In the genomic region with DNA sequence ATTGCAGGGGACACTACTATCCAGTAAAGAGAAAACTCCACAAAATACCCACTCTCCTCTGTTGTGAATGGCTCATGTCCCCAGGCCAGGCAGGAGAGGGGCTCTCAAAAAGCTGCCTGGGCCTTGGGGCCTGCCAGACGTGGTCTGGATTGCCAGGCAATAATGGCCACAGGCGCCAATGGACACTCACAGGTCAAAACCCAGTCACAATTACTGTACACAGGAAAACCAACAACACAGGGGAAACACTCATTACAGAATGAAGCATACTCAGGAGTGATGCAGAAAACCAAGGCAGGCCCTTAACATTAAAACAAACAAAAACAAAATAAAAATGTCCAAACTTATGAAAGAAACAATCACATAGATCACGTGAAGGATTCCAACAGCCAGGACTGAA, we compare ENCODE assay signal across 15 cellular contexts. TPM values are rescaled to one million over a fixed set of nuclear protein-coding genes. Genes with fewer than 3 reads are reported as not detected.
DNase-seq lines count a peak whose midpoint lies in the region; ATAC-seq and TF ChIP-seq lines count a peak whose summit lies in the region.
"Had no signal": no experiment of that assay in that cellular context is flagged by ENCODE, and none has a peak within 500 bp of the region (broad histone marks: within the 10 kb centered on the region; RNA-seq: fewer than 3 reads in every experiment).

No MANE protein-coding gene starts in this region.

- no peak overlapping the region for H3K4me3 ChIP-seq in breast epithelium
- H3K4me3 ChIP-seq: GM23248 had no signal

- POLR2A ChIA-PET in MCF 10A (lab: Yijun Ruan, JAX): no interaction called here

- no peaks in the 10 kb centered on the region for H3K27me3 Mint-ChIP-seq in MCF 10A (ENCODE audit: insufficient read depth, unreplicated experiment)
- H3K27me3 Mint-ChIP-seq: B cell; CD4-positive, alpha-beta memory T cell had no signal

- TF ChIP-seq CTCF in MCF 10A (IDR thresholded peaks at IDR 0.05; ENCODE audit: unreplicated experiment) (no peak), breast epithelium (IDR thresholded peaks at IDR 0.05) (no peak)

- TF ChIP-seq POLR2A in breast epithelium (IDR thresholded peaks at IDR 0.05): no peak

- H3K9me3 ChIP-seq in breast epithelium: no peaks in the 10 kb centered on the region

- peaks cover 5% of the 10 kb centered on the region for H3K4me1 Mint-ChIP-seq in MCF 10A (ENCODE audit: insufficient read depth, unreplicated experiment)
- no peaks in the 10 kb centered on the region for H3K4me1 Mint-ChIP-seq in stimulated activated effector memory CD8-positive, alpha-beta T cell treated with anti-CD3 and anti-CD28 coated beads, Interleukin-12 subunit alpha, Interleukin-12 subunit beta, amount 100 ng/mL, for 72 hours
- H3K4me1 Mint-ChIP-seq: B cell had no signal

- no peak overlapping the region for H3K4me3 Mint-ChIP-seq in MCF 10A (ENCODE audit: unreplicated experiment)
- no peak overlapping the region for H3K4me3 Mint-ChIP-seq in stimulated activated effector memory CD8-positive, alpha-beta T cell treated with anti-CD3 and anti-CD28 coated beads, Interleukin-12 subunit alpha, Interleukin-12 subunit beta, amount 100 ng/mL, for 72 hours
- H3K4me3 Mint-ChIP-seq: B cell; CD4-positive, alpha-beta memory T cell had no signal

- no TSS peak for BruUV-seq in MCF 10A (replicated peaks; lab: Mats Ljungman, UMichigan)

- DNase-seq in MCF 10A (ENCODE audit: unreplicated experiment): no peak
- no peak for DNase-seq in breast epithelium (ENCODE audit: low spot score in 2 of 2)
- DNase-seq in dermis blood vessel endothelial cell: peak; percentile 50
- DNase-seq in lung microvascular endothelial cell (ENCODE audit: low read depth in 2 of 2): peak; percentile 32 to 62
- DNase-seq in stimulated activated effector memory CD8-positive, alpha-beta T cell treated with anti-CD3 and anti-CD28 coated beads, Interleukin-12 subunit alpha, Interleukin-12 subunit beta, amount 100 ng/mL, for 72 hours (ENCODE audit: low spot score in 2 of 2): no peak
- DNase-seq in NK-92 (lab: John Stamatoyannopoulos, UW; ENCODE audit: unreplicated experiment): no peak
- no peak for DNase-seq in OCI-M1 (lab: John Stamatoyannopoulos, UW)
- DNase-seq: CD4-positive, alpha-beta memory T cell; DMS79 treated with DMSO at 0.1 percent for 48 hours; EL; GDM1; GM23248; IMR-90 had no signal

- intact Hi-C loops in MCF 10A (cut with micrococcal nuclease): no loop called here
- intact Hi-C loops in breast epithelium (cut with DNase I; ENCODE audit: low total_unique reads): no loop called here

- H3K4me1 ChIP-seq in breast epithelium: peaks cover 0 to 8% of the 10 kb centered on the region in 2 donors

- peaks cover 30% of the 10 kb centered on the region for H3K36me3 Mint-ChIP-seq in MCF 10A (ENCODE audit: insufficient read depth, unreplicated experiment)
- H3K36me3 Mint-ChIP-seq in stimulated activated effector memory CD8-positive, alpha-beta T cell treated with anti-CD3 and anti-CD28 coated beads, Interleukin-12 subunit alpha, Interleukin-12 subunit beta, amount 100 ng/mL, for 72 hours: peaks cover 7% of the 10 kb centered on the region

- no peaks in the 10 kb centered on the region for H3K9me3 Mint-ChIP-seq in MCF 10A (ENCODE audit: unreplicated experiment)
- H3K9me3 Mint-ChIP-seq in stimulated activated effector memory CD8-positive, alpha-beta T cell treated with anti-CD3 and anti-CD28 coated beads, Interleukin-12 subunit alpha, Interleukin-12 subunit beta, amount 100 ng/mL, for 72 hours: no peaks in the 10 kb centered on the region
- H3K9me3 Mint-ChIP-seq: CD4-positive, alpha-beta memory T cell had no signal

- no peak overlapping the region for H3K27ac ChIP-seq in breast epithelium
- H3K27ac ChIP-seq: GM23248 had no signal

- no peaks in the 10 kb centered on the region for H3K36me3 ChIP-seq in breast epithelium

- CTCF ChIA-PET in MCF 10A (lab: Yijun Ruan, JAX): no interaction called here

- no peaks in the 10 kb centered on the region for H3K27me3 ChIP-seq in breast epithelium

- no peak for ATAC-seq in stimulated activated effector memory CD8-positive, alpha-beta T cell treated with anti-CD3 and anti-CD28 coated beads, Interleukin-12 subunit alpha, Interleukin-12 subunit beta, amount 100 ng/mL, for 72 hours
- ATAC-seq in GM21786 (IDR thresholded peaks at IDR 0.05; ENCODE audit: unreplicated experiment): no peak

- peak overlapping the region; percentile 24 for H3K27ac Mint-ChIP-seq in MCF 10A (ENCODE audit: low read depth, unreplicated experiment)
- H3K27ac Mint-ChIP-seq in stimulated activated effector memory CD8-positive, alpha-beta T cell treated with anti-CD3 and anti-CD28 coated beads, Interleukin-12 subunit alpha, Interleukin-12 subunit beta, amount 100 ng/mL, for 72 hours: peak overlapping the region; percentile 41
- H3K27ac Mint-ChIP-seq: B cell had no signal

RNA-seq across cellular contexts. Expression of gene SREBF1, which starts 35.1 kb away (rescaled TPM):
- total RNA-seq in MCF 10A (2022) (87.1 and 91.7 TPM in 2 replicates), breast epithelium (100 to 1,000 TPM in 1 of 3 donors, 10 to 100 TPM in 2; 39.0 to 119 (median 81.3) TPM), dermis blood vessel endothelial cell (28.8 and 71.5 TPM in 2 replicates), lung microvascular endothelial cell (28.4 and 41.4 TPM in 2 replicates)

Comparison
In these comparisons a context has a peak if more than half of its experiments do, and no peak if none do; other contexts are left out.
1. DNase-seq: peak in dermis blood vessel endothelial cell (single experiment) and lung microvascular endothelial cell (2 of 2); none in MCF 10A (single experiment), breast epithelium (0 of 2), stimulated activated effector memory CD8-positive, alpha-beta T cell treated with anti-CD3 and anti-CD28 coated beads, Interleukin-12 subunit alpha, Interleukin-12 subunit beta, amount 100 ng/mL, for 72 hours (0 of 2), NK-92 (single experiment) and OCI-M1 (single experiment).